8 cellular contexts compared by ENCODE assay signal in the genomic region with DNA sequence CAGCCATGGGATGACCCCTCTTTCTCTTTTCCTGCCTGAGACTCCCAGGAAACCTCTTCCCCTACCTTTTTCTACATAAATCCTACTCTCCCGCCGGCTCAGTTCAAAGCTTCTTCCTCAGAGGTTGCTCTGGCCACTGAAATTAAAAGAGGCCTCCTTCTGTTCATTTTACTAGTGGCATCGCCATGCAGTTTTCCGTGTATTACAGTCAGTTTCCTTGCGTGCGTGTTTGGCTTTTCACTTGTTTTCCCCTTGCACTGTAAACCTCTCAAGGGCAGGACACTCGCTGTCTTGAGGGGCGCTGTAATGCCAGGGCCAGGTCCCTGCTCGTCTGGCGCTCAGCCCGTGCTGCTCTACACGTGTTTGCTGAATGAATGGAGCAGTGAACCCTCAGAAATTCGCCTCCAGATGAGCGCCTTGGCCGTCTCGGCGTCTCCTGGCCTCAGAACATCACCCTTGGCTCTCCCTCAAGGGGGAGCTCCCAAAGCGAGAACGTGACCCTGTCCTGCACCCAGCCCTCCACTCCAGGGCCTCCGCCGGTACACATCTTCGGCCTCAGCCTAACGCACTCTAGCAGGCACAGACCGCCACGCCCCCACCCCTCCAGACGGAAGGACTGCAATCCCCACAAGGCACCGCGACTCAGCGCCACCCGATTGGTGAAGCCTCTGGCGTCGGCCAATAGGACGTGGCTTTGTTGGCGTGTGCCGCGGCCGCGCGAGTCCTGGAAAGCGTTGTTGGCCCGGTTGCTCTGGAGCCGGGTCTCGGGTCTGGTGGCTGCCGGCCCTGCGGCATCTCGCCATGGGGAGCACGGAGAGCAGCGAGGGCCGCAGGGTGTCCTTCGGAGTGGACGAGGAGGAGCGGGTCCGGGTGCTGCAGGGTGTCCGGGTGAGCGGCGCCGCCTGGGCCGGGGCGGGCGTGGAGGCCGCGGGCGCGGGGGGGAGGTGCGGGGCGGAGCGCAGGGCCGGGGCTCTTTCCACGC. TPM values are rescaled to one million over a fixed set of nuclear protein-coding genes. Genes with fewer than 3 reads are reported as not detected.
A peak's percentile ranks its signal among the peaks of the same experiment; 100 is the strongest.
DNase-seq lines count a peak whose midpoint lies in the region; ATAC-seq and TF ChIP-seq lines count a peak whose summit lies in the region.

A gene with protein sequence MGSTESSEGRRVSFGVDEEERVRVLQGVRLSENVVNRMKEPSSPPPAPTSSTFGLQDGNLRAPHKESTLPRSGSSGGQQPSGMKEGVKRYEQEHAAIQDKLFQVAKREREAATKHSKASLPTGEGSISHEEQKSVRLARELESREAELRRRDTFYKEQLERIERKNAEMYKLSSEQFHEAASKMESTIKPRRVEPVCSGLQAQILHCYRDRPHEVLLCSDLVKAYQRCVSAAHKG (plus strand): TSS at position 729 of the 982 bp plus-strand sequence. CDS start 73 bp downstream, at position 802.

- peak within 1 kb of the TSS; percentile 89 to 97 (median 94) for H3K4me3 Mint-ChIP-seq in CD4-positive, CD25-positive, alpha-beta regulatory T cell
- peak within 1 kb of the TSS; percentile 83 for H3K4me3 Mint-ChIP-seq in activated CD8-positive, alpha-beta T cell treated with anti-CD3 and anti-CD28 coated beads for 36 hours

- CTCF ChIA-PET in activated CD8-positive, alpha-beta T cell treated with anti-CD3 and anti-CD28 coated beads for 36 hours (lab: Charles Lee): interaction anchor here (0.7 to 1.3 kb wide), 4 partner anchors 24 to 279 kb away, joined by 3 to 5 read pairs (median 3); a partner anchor contains a TSS

- peaks cover 40% of the 10 kb centered on the region for H3K27me3 Mint-ChIP-seq in CD4-positive, CD25-positive, alpha-beta regulatory T cell
- H3K27me3 Mint-ChIP-seq in activated CD8-positive, alpha-beta T cell treated with anti-CD3 and anti-CD28 coated beads for 36 hours: peaks cover 17% of the 10 kb centered on the region

- H3K4me1 Mint-ChIP-seq in CD4-positive, CD25-positive, alpha-beta regulatory T cell: peaks cover 12 to 27% (median 18%) of the 10 kb centered on the region in 4 donors
- H3K4me1 Mint-ChIP-seq in activated CD8-positive, alpha-beta T cell treated with anti-CD3 and anti-CD28 coated beads for 36 hours (ENCODE audit: low read depth): peaks cover 21% of the 10 kb centered on the region

- H3K36me3 ChIP-seq in CD4-positive, CD25-positive, alpha-beta regulatory T cell (ENCODE audit: control insufficient read depth, insufficient read depth, low read length): no peaks in the 10 kb centered on the region

- H3K27me3 ChIP-seq in CD4-positive, CD25-positive, alpha-beta regulatory T cell (ENCODE audit: control insufficient read depth, insufficient read depth, low read length): peaks cover 4% of the 10 kb centered on the region

- no peak within 1 kb of the TSS for H3K27ac ChIP-seq in CD4-positive, CD25-positive, alpha-beta regulatory T cell (ENCODE audit: insufficient read depth, low read length, poor library complexity, severe bottlenecking)

- H3K36me3 Mint-ChIP-seq in CD4-positive, CD25-positive, alpha-beta regulatory T cell: peaks cover 2% of the 10 kb centered on the region
- H3K36me3 Mint-ChIP-seq in activated CD8-positive, alpha-beta T cell treated with anti-CD3 and anti-CD28 coated beads for 36 hours (ENCODE audit: low read depth): peaks cover 9% of the 10 kb centered on the region

- WGBS in lower leg skin, 2 donors: 6% methylated on average over 43 to 46 of the region's 69 CpGs

- intact Hi-C loops in activated CD8-positive, alpha-beta T cell treated with anti-CD3 and anti-CD28 coated beads for 36 hours (cut with micrococcal nuclease): no loop called here
- intact Hi-C loops in lower leg skin (cut with DNase I; ENCODE audit: low total_unique reads): no loop called here

- DNase-seq in CD4-positive, CD25-positive, alpha-beta regulatory T cell: peak; percentile 91 to 96 (median 96)
- peak; percentile 99 for DNase-seq in HK-2 (ENCODE audit: unreplicated experiment)
- peak; percentile 99 for DNase-seq in NCI-H82 (lab: John Stamatoyannopoulos, UW)
- peak; percentile 97 for DNase-seq in activated CD8-positive, alpha-beta T cell treated with anti-CD3 and anti-CD28 coated beads for 36 hours
- peak; percentile 99 for DNase-seq in ecto neural progenitor cell (ENCODE audit: low spot score)
- peak; percentile 93 to 99 for DNase-seq in lower leg skin (ENCODE audit: low spot score in 2 of 2)
- peak; percentile 96 to 97 for DNase-seq in stimulated activated CD4-positive, alpha-beta T cell treated with anti-CD3 and anti-CD28 coated beads, Interleukin-4, amount 100 ng/mL, for 4 hours

- H3K9me3 Mint-ChIP-seq in CD4-positive, CD25-positive, alpha-beta regulatory T cell: peaks cover 0 to 1% (median 0%) of the 10 kb centered on the region in 7 donors
- H3K9me3 Mint-ChIP-seq in activated CD8-positive, alpha-beta T cell treated with anti-CD3 and anti-CD28 coated beads for 36 hours: no peaks in the 10 kb centered on the region

- peaks cover 16% of the 10 kb centered on the region for H3K4me1 ChIP-seq in CD4-positive, CD25-positive, alpha-beta regulatory T cell (ENCODE audit: control insufficient read depth, insufficient read depth, low read length, poor library complexity, severe bottlenecking)

- peak within 1 kb of the TSS; percentile 57 for H3K4me3 ChIP-seq in CD4-positive, CD25-positive, alpha-beta regulatory T cell (ENCODE audit: low read depth, low read length)
- peak within 1 kb of the TSS; percentile 81 for H3K4me3 ChIP-seq in lower leg skin (ENCODE audit: low read depth, poor library complexity, severe bottlenecking)

- peak within 1 kb of the TSS; percentile 5 to 96 (median 91) for H3K27ac Mint-ChIP-seq in CD4-positive, CD25-positive, alpha-beta regulatory T cell
- peak within 1 kb of the TSS; percentile 80 for H3K27ac Mint-ChIP-seq in activated CD8-positive, alpha-beta T cell treated with anti-CD3 and anti-CD28 coated beads for 36 hours

- POLR2A ChIA-PET in activated CD8-positive, alpha-beta T cell treated with anti-CD3 and anti-CD28 coated beads for 36 hours (lab: Charles Lee): no interaction called here

- TF ChIP-seq CTCF in activated CD8-positive, alpha-beta T cell treated with anti-CD3 and anti-CD28 coated beads for 36 hours (IDR thresholded peaks at IDR 0.05): no peak
- peak in 1 of 3 donors; percentile 54 for TF ChIP-seq CTCF in lower leg skin (IDR thresholded peaks at IDR 0.05)

- ATAC-seq in CD4-positive, CD25-positive, alpha-beta regulatory T cell (ENCODE audit: low read depth in 2 of 2): peak; percentile 96 to 97
- ATAC-seq in GM19452 (IDR thresholded peaks at IDR 0.05; ENCODE audit: unreplicated experiment): peak; percentile 97
- ATAC-seq in activated CD8-positive, alpha-beta T cell treated with anti-CD3 and anti-CD28 coated beads for 36 hours: peak; percentile 98

- TF ChIP-seq POLR2A in lower leg skin (IDR thresholded peaks at IDR 0.05): no peak

- H3K9me3 ChIP-seq in CD4-positive, CD25-positive, alpha-beta regulatory T cell (ENCODE audit: control insufficient read depth in 2 of 2, low read length in 2 of 2): no peaks in the 10 kb centered on the region

RNA-seq across cellular contexts. Expression of the gene that starts here (rescaled TPM):
- 6.6 TPM for total RNA-seq in CD4-positive, CD25-positive, alpha-beta regulatory T cell
- 10 to 100 TPM in 1 of 4 donors, 1 to 10 TPM in 3; 5.6 to 10.5 (median 8.7) TPM for polyA plus RNA-seq in CD4-positive, CD25-positive, alpha-beta regulatory T cell
- total RNA-seq in activated CD8-positive, alpha-beta T cell treated with anti-CD3 and anti-CD28 coated beads for 36 hours: 10 to 100 TPM; 16.6 to 21.2 TPM
- 10 to 100 TPM; 15.6 to 25.8 (median 21.2) TPM for total RNA-seq in lower leg skin
